Comparison of ENCODE assay signal across 30 cellular contexts in genomic region chr3:96488708-96489107, GRCh38.
"Had no signal": no experiment of that assay in that cellular context is flagged by ENCODE, and none has a peak within 500 bp of the region (broad histone marks: within the 10 kb centered on the region; RNA-seq: fewer than 3 reads in every experiment).

No MANE protein-coding gene starts in this region.

- H3K9ac ChIP-seq: neural progenitor cell, parathyroid adenoma had no signal

- H3K27me3 ChIP-seq: neural progenitor cell, ovary, spleen, suprapubic skin, testis, tibial artery, transverse colon, upper lobe of right lung, vagina had no signal

- H3K4me3 ChIP-seq: neural progenitor cell, ovary, psoas muscle, skin epidermis, smooth muscle cell, spleen, suprapubic skin, testis, tibial artery, transverse colon, upper lobe of right lung, vagina had no signal

- H3K27ac ChIP-seq: neural progenitor cell, ovary, parathyroid adenoma, psoas muscle, skin epidermis, spleen, suprapubic skin, testis, tibial artery, transverse colon, upper lobe of right lung, vagina had no signal

- H3K36me3 ChIP-seq: neural progenitor cell, ovary, spleen, suprapubic skin, tibial artery, transverse colon, upper lobe of right lung, vagina had no signal

- ATAC-seq: naive thymus-derived CD4-positive, alpha-beta T cell; natural killer cell; psoas muscle; right cardiac atrium; sciatic nerve; stimulated activated memory B cell treated with anti-CD40 and anti-IgM and Interleukin-4, amounts not matched to agents 10 μg/mL and 1 μg/mL and 100 μg/mL, for 72 hours; stimulated activated naive CD8-positive, alpha-beta T cell treated with anti-CD3 and anti-CD28 coated beads, Interleukin-15, amount 100 ng/mL, for 72 hours; stimulated activated naive CD8-positive, alpha-beta T cell treated with anti-CD3 and anti-CD28 coated beads, Interleukin-15, Interleukin-2, amounts not matched to agents 100 U/mL and 50 U/mL, for 24 hours; upper lobe of right lung had no signal

- FAIRE-seq: urothelium cell line had no signal

- H3K79me2 ChIP-seq: parathyroid adenoma had no signal

- DNase-seq: naive thymus-derived CD4-positive, alpha-beta T cell; natural killer cell; occipital lobe; ovary; posterior cingulate gyrus; psoas muscle; right cardiac atrium; spleen; stimulated activated CD4-positive, alpha-beta T cell treated with anti-CD3 and anti-CD28 coated beads, Interleukin-12 subunit alpha, Interleukin-12 subunit beta, amount 100 ng/mL, for 4 hours; stimulated activated CD4-positive, alpha-beta T cell treated with anti-CD3 and anti-CD28 coated beads, Interleukin-1b, Interleukin-23, amount 100 ng/mL, for 48 hours; stimulated activated CD4-positive, alpha-beta T cell treated with anti-CD3 and anti-CD28 coated beads, Interleukin-4, amount 100 ng/mL, for 1 hour; stimulated activated CD4-positive, alpha-beta T cell treated with anti-CD3 and anti-CD28 coated beads, Interleukin-4, amount 100 ng/mL, for 4 hours; stimulated activated CD8-positive, alpha-beta memory T cell treated with anti-CD3 and anti-CD28 coated beads, Interleukin-4, amount 100 ng/mL, for 48 hours; stimulated activated naive CD4-positive, alpha-beta T cell; stimulated activated naive CD8-positive, alpha-beta T cell treated with anti-CD3 and anti-CD28 coated beads, Interleukin-15, amount 100 ng/mL, for 72 hours; stimulated activated naive CD8-positive, alpha-beta T cell treated with anti-CD3 and anti-CD28 coated beads, Interleukin-15, Interleukin-2, amounts not matched to agents 100 U/mL and 50 U/mL, for 24 hours; substantia nigra; testis; tibial artery; transverse colon; upper lobe of right lung had no signal

- H2AFZ ChIP-seq: neural progenitor cell, parathyroid adenoma had no signal

- H3K4me1 ChIP-seq: neural progenitor cell, parathyroid adenoma, psoas muscle, spleen, suprapubic skin, testis, tibial artery, transverse colon, upper lobe of right lung, vagina had no signal

- H3K9me3 ChIP-seq: ovary, psoas muscle, testis, transverse colon, upper lobe of right lung, vagina had no signal

- H3K4me2 ChIP-seq: neural progenitor cell, smooth muscle cell had no signal
